9 cellular contexts compared by ENCODE assay signal in genomic region chr12:72226510-72226909, GRCh38. TPM values are rescaled to one million over a fixed set of nuclear protein-coding genes. Genes with fewer than 3 reads are reported as not detected.
"Had no signal": no experiment of that assay in that cellular context is flagged by ENCODE, and none has a peak within 500 bp of the region (broad histone marks: within the 10 kb centered on the region; RNA-seq: fewer than 3 reads in every experiment).

No MANE protein-coding gene starts in this region.

- DNase-seq: H9, HCEC 1CT, KBM-7 had no signal

- H3K9ac ChIP-seq: KMS-11 had no signal

- H3K4me2 ChIP-seq: GM23338, KMS-11 had no signal

- H3K4me3 ChIP-seq: GM23338 had no signal

- ATAC-seq: GM23338 had no signal

- H3K27ac ChIP-seq: KMS-11 had no signal

- FAIRE-seq: H1, H54, HTR-8/SVneo had no signal

- H2AFZ ChIP-seq: GM23338 had no signal

RNA-seq across cellular contexts. Expression of gene TRHDE, which starts 45.7 kb away (rescaled TPM):
- total RNA-seq: HT-29 had no signal
